1 cellular context compared by ENCODE assay signal in genomic region chr3:186930639-186931486, GRCh38.
A peak's percentile ranks its signal among the peaks of the same experiment; 100 is the strongest.
TF ChIP-seq lines count a peak whose summit lies in the region.

No MANE protein-coding gene starts in this region.

TF ChIP-seq in GM12878, 131 proteins besides CTCF, POLR2A, EP300 and RAD21 (continued from another document and continues in another):
- TF ChIP-seq, protein P1, sequence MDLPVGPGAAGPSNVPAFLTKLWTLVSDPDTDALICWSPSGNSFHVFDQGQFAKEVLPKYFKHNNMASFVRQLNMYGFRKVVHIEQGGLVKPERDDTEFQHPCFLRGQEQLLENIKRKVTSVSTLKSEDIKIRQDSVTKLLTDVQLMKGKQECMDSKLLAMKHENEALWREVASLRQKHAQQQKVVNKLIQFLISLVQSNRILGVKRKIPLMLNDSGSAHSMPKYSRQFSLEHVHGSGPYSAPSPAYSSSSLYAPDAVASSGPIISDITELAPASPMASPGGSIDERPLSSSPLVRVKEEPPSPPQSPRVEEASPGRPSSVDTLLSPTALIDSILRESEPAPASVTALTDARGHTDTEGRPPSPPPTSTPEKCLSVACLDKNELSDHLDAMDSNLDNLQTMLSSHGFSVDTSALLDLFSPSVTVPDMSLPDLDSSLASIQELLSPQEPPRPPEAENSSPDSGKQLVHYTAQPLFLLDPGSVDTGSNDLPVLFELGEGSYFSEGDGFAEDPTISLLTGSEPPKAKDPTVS (IDR thresholded peaks at IDR 0.05; ENCODE audit: low read depth, low read length), result no peak
- TF ChIP-seq ZZZ3 (IDR thresholded peaks at IDR 0.05; ENCODE audit: control insufficient read depth, insufficient read length, low read depth), result no peak
- no peak for TF ChIP-seq STAT3 (IDR thresholded peaks at IDR 0.05; ENCODE audit: low read depth, low read length)
- TF ChIP-seq, protein P2, sequence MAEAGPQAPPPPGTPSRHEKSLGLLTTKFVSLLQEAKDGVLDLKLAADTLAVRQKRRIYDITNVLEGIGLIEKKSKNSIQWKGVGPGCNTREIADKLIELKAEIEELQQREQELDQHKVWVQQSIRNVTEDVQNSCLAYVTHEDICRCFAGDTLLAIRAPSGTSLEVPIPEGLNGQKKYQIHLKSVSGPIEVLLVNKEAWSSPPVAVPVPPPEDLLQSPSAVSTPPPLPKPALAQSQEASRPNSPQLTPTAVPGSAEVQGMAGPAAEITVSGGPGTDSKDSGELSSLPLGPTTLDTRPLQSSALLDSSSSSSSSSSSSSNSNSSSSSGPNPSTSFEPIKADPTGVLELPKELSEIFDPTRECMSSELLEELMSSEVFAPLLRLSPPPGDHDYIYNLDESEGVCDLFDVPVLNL (IDR thresholded peaks at IDR 0.05; ENCODE audit: low read depth, low read length), result no peak; the same call in 1 of the 2 replicates
- TF ChIP-seq SMC3 (IDR thresholded peaks at IDR 0.05; ENCODE audit: borderline replicate concordance, low read length), result peak; percentile 45; the same call in 1 of the 2 replicates
- TF ChIP-seq, protein P3, sequence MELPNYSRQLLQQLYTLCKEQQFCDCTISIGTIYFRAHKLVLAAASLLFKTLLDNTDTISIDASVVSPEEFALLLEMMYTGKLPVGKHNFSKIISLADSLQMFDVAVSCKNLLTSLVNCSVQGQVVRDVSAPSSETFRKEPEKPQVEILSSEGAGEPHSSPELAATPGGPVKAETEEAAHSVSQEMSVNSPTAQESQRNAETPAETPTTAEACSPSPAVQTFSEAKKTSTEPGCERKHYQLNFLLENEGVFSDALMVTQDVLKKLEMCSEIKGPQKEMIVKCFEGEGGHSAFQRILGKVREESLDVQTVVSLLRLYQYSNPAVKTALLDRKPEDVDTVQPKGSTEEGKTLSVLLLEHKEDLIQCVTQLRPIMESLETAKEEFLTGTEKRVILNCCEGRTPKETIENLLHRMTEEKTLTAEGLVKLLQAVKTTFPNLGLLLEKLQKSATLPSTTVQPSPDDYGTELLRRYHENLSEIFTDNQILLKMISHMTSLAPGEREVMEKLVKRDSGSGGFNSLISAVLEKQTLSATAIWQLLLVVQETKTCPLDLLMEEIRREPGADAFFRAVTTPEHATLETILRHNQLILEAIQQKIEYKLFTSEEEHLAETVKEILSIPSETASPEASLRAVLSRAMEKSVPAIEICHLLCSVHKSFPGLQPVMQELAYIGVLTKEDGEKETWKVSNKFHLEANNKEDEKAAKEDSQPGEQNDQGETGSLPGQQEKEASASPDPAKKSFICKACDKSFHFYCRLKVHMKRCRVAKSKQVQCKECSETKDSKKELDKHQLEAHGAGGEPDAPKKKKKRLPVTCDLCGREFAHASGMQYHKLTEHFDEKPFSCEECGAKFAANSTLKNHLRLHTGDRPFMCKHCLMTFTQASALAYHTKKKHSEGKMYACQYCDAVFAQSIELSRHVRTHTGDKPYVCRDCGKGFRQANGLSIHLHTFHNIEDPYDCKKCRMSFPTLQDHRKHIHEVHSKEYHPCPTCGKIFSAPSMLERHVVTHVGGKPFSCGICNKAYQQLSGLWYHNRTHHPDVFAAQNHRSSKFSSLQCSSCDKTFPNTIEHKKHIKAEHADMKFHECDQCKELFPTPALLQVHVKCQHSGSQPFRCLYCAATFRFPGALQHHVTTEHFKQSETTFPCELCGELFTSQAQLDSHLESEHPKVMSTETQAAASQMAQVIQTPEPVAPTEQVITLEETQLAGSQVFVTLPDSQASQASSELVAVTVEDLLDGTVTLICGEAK (IDR thresholded peaks at IDR 0.05; ENCODE audit: borderline replicate concordance), result no peak
- no peak for TF ChIP-seq ZNF274 (IDR thresholded peaks at IDR 0.05; ENCODE audit: insufficient read depth, insufficient read length)
- TF ChIP-seq POLR2AphosphoS5 (IDR thresholded peaks at IDR 0.05; ENCODE audit: low read length), result no peak
- no peak for TF ChIP-seq MTA2 (IDR thresholded peaks at IDR 0.05; ENCODE audit: low read depth)
- TF ChIP-seq EZH2 (IDR thresholded peaks at IDR 0.05; ENCODE audit: borderline replicate concordance, control insufficient read depth, low read depth, low read length), result no peak
- TF ChIP-seq POU2F2 (IDR thresholded peaks at IDR 0.05; ENCODE audit: borderline replicate concordance, low read depth, low read length), result no peak
- TF ChIP-seq, protein P4, sequence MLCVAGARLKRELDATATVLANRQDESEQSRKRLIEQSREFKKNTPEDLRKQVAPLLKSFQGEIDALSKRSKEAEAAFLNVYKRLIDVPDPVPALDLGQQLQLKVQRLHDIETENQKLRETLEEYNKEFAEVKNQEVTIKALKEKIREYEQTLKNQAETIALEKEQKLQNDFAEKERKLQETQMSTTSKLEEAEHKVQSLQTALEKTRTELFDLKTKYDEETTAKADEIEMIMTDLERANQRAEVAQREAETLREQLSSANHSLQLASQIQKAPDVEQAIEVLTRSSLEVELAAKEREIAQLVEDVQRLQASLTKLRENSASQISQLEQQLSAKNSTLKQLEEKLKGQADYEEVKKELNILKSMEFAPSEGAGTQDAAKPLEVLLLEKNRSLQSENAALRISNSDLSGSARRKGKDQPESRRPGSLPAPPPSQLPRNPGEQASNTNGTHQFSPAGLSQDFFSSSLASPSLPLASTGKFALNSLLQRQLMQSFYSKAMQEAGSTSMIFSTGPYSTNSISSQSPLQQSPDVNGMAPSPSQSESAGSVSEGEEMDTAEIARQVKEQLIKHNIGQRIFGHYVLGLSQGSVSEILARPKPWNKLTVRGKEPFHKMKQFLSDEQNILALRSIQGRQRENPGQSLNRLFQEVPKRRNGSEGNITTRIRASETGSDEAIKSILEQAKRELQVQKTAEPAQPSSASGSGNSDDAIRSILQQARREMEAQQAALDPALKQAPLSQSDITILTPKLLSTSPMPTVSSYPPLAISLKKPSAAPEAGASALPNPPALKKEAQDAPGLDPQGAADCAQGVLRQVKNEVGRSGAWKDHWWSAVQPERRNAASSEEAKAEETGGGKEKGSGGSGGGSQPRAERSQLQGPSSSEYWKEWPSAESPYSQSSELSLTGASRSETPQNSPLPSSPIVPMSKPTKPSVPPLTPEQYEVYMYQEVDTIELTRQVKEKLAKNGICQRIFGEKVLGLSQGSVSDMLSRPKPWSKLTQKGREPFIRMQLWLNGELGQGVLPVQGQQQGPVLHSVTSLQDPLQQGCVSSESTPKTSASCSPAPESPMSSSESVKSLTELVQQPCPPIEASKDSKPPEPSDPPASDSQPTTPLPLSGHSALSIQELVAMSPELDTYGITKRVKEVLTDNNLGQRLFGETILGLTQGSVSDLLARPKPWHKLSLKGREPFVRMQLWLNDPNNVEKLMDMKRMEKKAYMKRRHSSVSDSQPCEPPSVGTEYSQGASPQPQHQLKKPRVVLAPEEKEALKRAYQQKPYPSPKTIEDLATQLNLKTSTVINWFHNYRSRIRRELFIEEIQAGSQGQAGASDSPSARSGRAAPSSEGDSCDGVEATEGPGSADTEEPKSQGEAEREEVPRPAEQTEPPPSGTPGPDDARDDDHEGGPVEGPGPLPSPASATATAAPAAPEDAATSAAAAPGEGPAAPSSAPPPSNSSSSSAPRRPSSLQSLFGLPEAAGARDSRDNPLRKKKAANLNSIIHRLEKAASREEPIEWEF (IDR thresholded peaks at IDR 0.05; ENCODE audit: insufficient replicate concordance, low read depth, low read length), result no peak
- TF ChIP-seq GATAD2B (conservative IDR thresholded peaks at IDR 0.05; ENCODE audit: low read depth), result peak; percentile 68; the same call in 1 of the 2 replicates
- TF ChIP-seq RELA (IDR thresholded peaks at IDR 0.05; ENCODE audit: borderline replicate concordance, partially characterized antibody), result peak; percentile 5
- TF ChIP-seq NKRF (conservative IDR thresholded peaks at IDR 0.05), result peak; percentile 64; the same call in 1 of the 2 replicates
- peak in 1 of 2 experiments; percentile 5; a peak in 1 of 4 replicates for TF ChIP-seq ETV6 (conservative IDR thresholded peaks at IDR 0.05 in 1 of 2, IDR thresholded peaks at IDR 0.05 in 1 of 2; ENCODE audit: borderline replicate concordance in 1 of 2, low read depth in 1 of 2)
- no peak for TF ChIP-seq PAX5 (IDR thresholded peaks at IDR 0.05; ENCODE audit: borderline replicate concordance, low read depth, low read length)
- peak; percentile 42; the same call in 1 of the 2 replicates for TF ChIP-seq CBX5 (IDR thresholded peaks at IDR 0.05; ENCODE audit: low read depth)
- TF ChIP-seq SUZ12 (IDR thresholded peaks at IDR 0.05; ENCODE audit: unreplicated experiment), result no peak
- TF ChIP-seq TCF12 (IDR thresholded peaks at IDR 0.05; ENCODE audit: low read depth, low read length), result no peak
- no peak for TF ChIP-seq IKZF2 (IDR thresholded peaks at IDR 0.05)
- no peak for TF ChIP-seq RBBP5 (conservative IDR thresholded peaks at IDR 0.05)
- TF ChIP-seq ATF7 (IDR thresholded peaks at IDR 0.05; ENCODE audit: low read depth), result no peak
- no peak for TF ChIP-seq NFIC (IDR thresholded peaks at IDR 0.05; ENCODE audit: low read depth, low read length)
- TF ChIP-seq TARDBP (IDR thresholded peaks at IDR 0.05; ENCODE audit: borderline replicate concordance), result no peak
- TF ChIP-seq BCLAF1 (IDR thresholded peaks at IDR 0.05), result no peak
- TF ChIP-seq KAT2A (conservative IDR thresholded peaks at IDR 0.05; ENCODE audit: control insufficient read depth, low read depth, low read length), result no peak
- no peak for TF ChIP-seq ATF3 (IDR thresholded peaks at IDR 0.05; ENCODE audit: borderline replicate concordance, extremely low read depth, low read depth, low read length)
- TF ChIP-seq PBX3 (IDR thresholded peaks at IDR 0.05; ENCODE audit: insufficient replicate concordance, low read depth, low read length), result no peak
- no peak for TF ChIP-seq SP1 (IDR thresholded peaks at IDR 0.05; ENCODE audit: low read depth, low read length)
- TF ChIP-seq MYB (IDR thresholded peaks at IDR 0.05; ENCODE audit: borderline replicate concordance, low read depth, low read length), result no peak
- TF ChIP-seq SMARCA5 (IDR thresholded peaks at IDR 0.05), result no peak; the same call in 1 of the 2 replicates
- no peak for TF ChIP-seq MTA3 (IDR thresholded peaks at IDR 0.05; ENCODE audit: borderline replicate concordance, low read length)
- no peak for TF ChIP-seq MYC (IDR thresholded peaks at IDR 0.05; ENCODE audit: insufficient read depth, insufficient read length, insufficient replicate concordance, low read length, severe bottlenecking)
- TF ChIP-seq, protein P5, sequence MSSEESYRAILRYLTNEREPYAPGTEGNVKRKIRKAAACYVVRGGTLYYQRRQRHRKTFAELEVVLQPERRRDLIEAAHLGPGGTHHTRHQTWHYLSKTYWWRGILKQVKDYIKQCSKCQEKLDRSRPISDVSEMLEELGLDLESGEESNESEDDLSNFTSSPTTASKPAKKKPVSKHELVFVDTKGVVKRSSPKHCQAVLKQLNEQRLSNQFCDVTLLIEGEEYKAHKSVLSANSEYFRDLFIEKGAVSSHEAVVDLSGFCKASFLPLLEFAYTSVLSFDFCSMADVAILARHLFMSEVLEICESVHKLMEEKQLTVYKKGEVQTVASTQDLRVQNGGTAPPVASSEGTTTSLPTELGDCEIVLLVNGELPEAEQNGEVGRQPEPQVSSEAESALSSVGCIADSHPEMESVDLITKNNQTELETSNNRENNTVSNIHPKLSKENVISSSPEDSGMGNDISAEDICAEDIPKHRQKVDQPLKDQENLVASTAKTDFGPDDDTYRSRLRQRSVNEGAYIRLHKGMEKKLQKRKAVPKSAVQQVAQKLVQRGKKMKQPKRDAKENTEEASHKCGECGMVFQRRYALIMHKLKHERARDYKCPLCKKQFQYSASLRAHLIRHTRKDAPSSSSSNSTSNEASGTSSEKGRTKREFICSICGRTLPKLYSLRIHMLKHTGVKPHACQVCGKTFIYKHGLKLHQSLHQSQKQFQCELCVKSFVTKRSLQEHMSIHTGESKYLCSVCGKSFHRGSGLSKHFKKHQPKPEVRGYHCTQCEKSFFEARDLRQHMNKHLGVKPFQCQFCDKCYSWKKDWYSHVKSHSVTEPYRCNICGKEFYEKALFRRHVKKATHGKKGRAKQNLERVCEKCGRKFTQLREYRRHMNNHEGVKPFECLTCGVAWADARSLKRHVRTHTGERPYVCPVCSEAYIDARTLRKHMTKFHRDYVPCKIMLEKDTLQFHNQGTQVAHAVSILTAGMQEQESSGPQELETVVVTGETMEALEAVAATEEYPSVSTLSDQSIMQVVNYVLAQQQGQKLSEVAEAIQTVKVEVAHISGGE (CRISPR knock-in tag; IDR thresholded peaks at IDR 0.05), result no peak
- TF ChIP-seq ZNF217 (IDR thresholded peaks at IDR 0.05), result no peak
